15 cellular contexts compared by ENCODE assay signal in the genomic region with DNA sequence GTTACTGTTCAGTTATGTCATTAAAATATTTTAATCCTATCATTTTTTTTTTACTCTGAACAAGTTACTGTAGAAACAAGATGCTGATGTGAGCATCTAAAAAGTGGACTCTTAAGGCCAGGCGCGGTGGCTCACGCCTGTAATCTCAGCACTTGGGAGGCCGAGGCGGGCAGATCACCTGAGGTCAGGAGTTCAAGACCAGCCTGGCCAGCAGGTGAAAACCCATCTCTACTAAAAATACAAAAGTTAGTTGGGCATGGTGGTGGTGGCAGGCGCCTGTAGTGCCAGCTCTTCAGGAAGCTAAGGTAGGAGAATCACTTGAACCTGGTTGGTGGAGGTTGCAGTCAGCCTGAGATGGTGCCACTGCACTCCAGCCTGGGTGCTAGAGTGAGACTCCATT. TPM values are rescaled to one million over a fixed set of nuclear protein-coding genes. Genes with fewer than 3 reads are reported as not detected.
DNase-seq lines count a peak whose midpoint lies in the region; ATAC-seq and TF ChIP-seq lines count a peak whose summit lies in the region.
"Had no signal": no experiment of that assay in that cellular context is flagged by ENCODE, and none has a peak within 500 bp of the region (broad histone marks: within the 10 kb centered on the region; RNA-seq: fewer than 3 reads in every experiment).

No MANE protein-coding gene starts in this region.

- H3K4me2 ChIP-seq in PC-3 (ENCODE audit: low read length) (peak overlapping the region; percentile 8; the same call in 1 of the 2 replicates), neuronal stem cell (ENCODE audit: insufficient read depth, low read length, poor library complexity, severe bottlenecking) (no peak overlapping the region)

- H3K9me2 ChIP-seq in PC-3 (replicated peaks; ENCODE audit: low read length) = no peaks in the 10 kb centered on the region

- no TSS peak for BruUV-seq in PC-3 (replicated peaks; lab: Mats Ljungman, UMichigan)

- no peak overlapping the region for H4K8ac ChIP-seq in neuronal stem cell (ENCODE audit: low read depth, low read length)

- peaks cover 40% of the 10 kb centered on the region for H3K36me3 Mint-ChIP-seq in natural killer cell treated with Interleukin-12 subunit alpha and Interleukin-12 subunit beta and Interleukin-15 and Interleukin-18, amount 100 ng/mL, for 72 hours
- H3K36me3 Mint-ChIP-seq in natural killer cell (peaks cover 18% of the 10 kb centered on the region), glutamatergic neuron (ENCODE audit: unreplicated experiment) (no peaks in the 10 kb centered on the region)

- H2AK5ac ChIP-seq in neuronal stem cell (ENCODE audit: low read depth, low read length) = no peak overlapping the region

- H2AFZ ChIP-seq in PC-3 (ENCODE audit: low read length) = no peak overlapping the region
- no peak overlapping the region for H2AFZ ChIP-seq in neuronal stem cell (ENCODE audit: low read length)

- peaks cover 45 to 60% of the 10 kb centered on the region in 2 donors for H3K4me1 Mint-ChIP-seq in natural killer cell treated with Interleukin-12 subunit alpha and Interleukin-12 subunit beta and Interleukin-15 and Interleukin-18, amount 100 ng/mL, for 72 hours (ENCODE audit: low read depth in 2 of 2)
- H3K4me1 Mint-ChIP-seq in natural killer cell (peaks cover 67 to 69% of the 10 kb centered on the region in 2 donors), glutamatergic neuron (ENCODE audit: low read depth, unreplicated experiment) (peaks cover 8% of the 10 kb centered on the region)

- H4K20me1 ChIP-seq in PC-3 (ENCODE audit: low read length) = peaks cover 24% of the 10 kb centered on the region

- TF ChIP-seq CTCF in natural killer cell (IDR thresholded peaks at IDR 0.05) = no peak
- no peak for TF ChIP-seq CTCF in PC-3 (conservative IDR thresholded peaks at IDR 0.05; ENCODE audit: low read depth, low read length)
- no peak for TF ChIP-seq CTCF in glutamatergic neuron (IDR thresholded peaks at IDR 0.05; ENCODE audit: partially characterized antibody, unreplicated experiment)

- peak overlapping the region; percentile 98 for H3K4me3 Mint-ChIP-seq in natural killer cell treated with Interleukin-12 subunit alpha and Interleukin-12 subunit beta and Interleukin-15 and Interleukin-18, amount 100 ng/mL, for 72 hours
- H3K4me3 Mint-ChIP-seq in natural killer cell = no peak overlapping the region
- H3K4me3 Mint-ChIP-seq in glutamatergic neuron (ENCODE audit: unreplicated experiment) = peak overlapping the region; percentile 64

- no peak overlapping the region for H3K23ac ChIP-seq in neuronal stem cell (ENCODE audit: low read depth, low read length, poor library complexity)

- POLR2A ChIA-PET in PC-3 (lab: Charles Lee; ENCODE audit: unreplicated experiment) = no interaction called here

- H3K27me3 ChIP-seq in PC-3 (ENCODE audit: low read length) = no peaks in the 10 kb centered on the region
- H3K27me3 ChIP-seq in neuronal stem cell (ENCODE audit: control insufficient read depth in 3 of 3, insufficient read depth in 3 of 3, low read depth in 1 of 3, low read length in 3 of 3) = no peaks in the 10 kb centered on the region
- H3K27me3 ChIP-seq: gastroesophageal sphincter, upper lobe of left lung had no signal

- H2BK12ac ChIP-seq in neuronal stem cell (ENCODE audit: low read length) = no peak overlapping the region

- H3K79me1 ChIP-seq in neuronal stem cell (ENCODE audit: low read depth, low read length) = no peaks in the 10 kb centered on the region

- H3K27ac ChIP-seq in PC-3 (ENCODE audit: low read length) (no peak overlapping the region), neuronal stem cell (replicated peaks; ENCODE audit: low read length) (no peak overlapping the region)
- H3K27ac ChIP-seq: gastroesophageal sphincter, prostate gland, upper lobe of left lung had no signal

- no peaks in the 10 kb centered on the region for H3K9me3 Mint-ChIP-seq in natural killer cell treated with Interleukin-12 subunit alpha and Interleukin-12 subunit beta and Interleukin-15 and Interleukin-18, amount 100 ng/mL, for 72 hours
- H3K9me3 Mint-ChIP-seq in natural killer cell (no peaks in the 10 kb centered on the region), glutamatergic neuron (ENCODE audit: unreplicated experiment) (peaks cover 16% of the 10 kb centered on the region)

- CTCF ChIA-PET in PC-3 (lab: Charles Lee) = no interaction called here

- H3K79me2 ChIP-seq in PC-3 (ENCODE audit: low read length) = peaks cover 83% of the 10 kb centered on the region

- intact Hi-C loops in natural killer cell (cut with micrococcal nuclease) (loop anchor here (5.0 to 10.0 kb wide), 2 partner anchors 41 to 1671 kb away; a partner anchor contains a TSS), PC-3 (cut with micrococcal nuclease) (loop anchor here (2.0 kb wide), 1 partner anchor 103 kb away; no protein-coding TSS in a partner anchor)

- H2BK15ac ChIP-seq in neuronal stem cell (ENCODE audit: low read length) = no peak overlapping the region

- H3K36me3 ChIP-seq in PC-3 (ENCODE audit: low read depth, low read length) = peaks cover 54% of the 10 kb centered on the region
- peaks cover 11 to 69% of the 10 kb centered on the region in 2 donors for H3K36me3 ChIP-seq in neuronal stem cell (replicated peaks in 1 of 2; ENCODE audit: control insufficient read depth in 2 of 2, insufficient read depth in 2 of 2, low read length in 2 of 2)

- H2BK5ac ChIP-seq in neuronal stem cell (ENCODE audit: low read length) = no peak overlapping the region

- no peak overlapping the region for H3K4ac ChIP-seq in neuronal stem cell (ENCODE audit: low read length)

- H3K18ac ChIP-seq in neuronal stem cell (ENCODE audit: low read length) = no peak overlapping the region

- H3K9ac ChIP-seq in PC-3 (ENCODE audit: low read length) = peak overlapping the region; percentile 92; the same call in 1 of the 2 replicates
- no peak overlapping the region for H3K9ac ChIP-seq in neuronal stem cell (ENCODE audit: low read depth, low read length, poor library complexity)

- no peak for ATAC-seq in natural killer cell treated with Interleukin-12 subunit alpha and Interleukin-12 subunit beta and Interleukin-15 and Interleukin-18, amount 100 ng/mL, for 72 hours
- no peak for ATAC-seq in natural killer cell
- ATAC-seq in PC-3 = no peak
- ATAC-seq in GM19328 (IDR thresholded peaks at IDR 0.05; ENCODE audit: unreplicated experiment) = no peak
- ATAC-seq: activated CD4-positive, CD25-positive, alpha-beta regulatory T cell treated with anti-CD3 and anti-CD28 coated beads, Interleukin-2, amount 50 U/mL, for 24 hours; gastroesophageal sphincter had no signal

- H4K91ac ChIP-seq in neuronal stem cell (ENCODE audit: low read depth, low read length, poor library complexity) = no peak overlapping the region

- peak overlapping the region; percentile 97 to 99 for H3K27ac Mint-ChIP-seq in natural killer cell treated with Interleukin-12 subunit alpha and Interleukin-12 subunit beta and Interleukin-15 and Interleukin-18, amount 100 ng/mL, for 72 hours
- H3K27ac Mint-ChIP-seq in natural killer cell = peak overlapping the region in 1 of 2 donors; percentile 100
- no peak overlapping the region for H3K27ac Mint-ChIP-seq in glutamatergic neuron (ENCODE audit: unreplicated experiment)
- H3K27ac Mint-ChIP-seq: B cell had no signal

- H3K14ac ChIP-seq in neuronal stem cell (ENCODE audit: low read length) = no peak overlapping the region

- no peak overlapping the region for H2BK120ac ChIP-seq in neuronal stem cell (ENCODE audit: low read depth, low read length)

- DNase-seq in natural killer cell treated with Interleukin-12 subunit alpha and Interleukin-12 subunit beta and Interleukin-15 and Interleukin-18, amount 100 ng/mL, for 72 hours (ENCODE audit: low spot score) = no peak
- DNase-seq in natural killer cell (no peak), PC-3 (no peak), glutamatergic neuron (no peak), NOMO-1 treated with DMSO at 0.1 percent for 48 hours (lab: John Stamatoyannopoulos, UW; ENCODE audit: unreplicated experiment) (no peak), neuronal stem cell (ENCODE audit: low spot score) (no peak), dedifferentiated amniotic fluid mesenchymal stem cell (ENCODE audit: extremely low spot score) (no peak)
- DNase-seq: activated effector memory CD4-positive, alpha-beta T cell treated with Interleukin-2 at 50 U/mL for 16 hours; NCI-H1048; upper lobe of left lung had no signal

- no peaks in the 10 kb centered on the region for H3F3A ChIP-seq in PC-3 (ENCODE audit: low read length, unreplicated experiment)

- H3K9me3 ChIP-seq in PC-3 (ENCODE audit: low read length) (no peaks in the 10 kb centered on the region), neuronal stem cell (replicated peaks in 1 of 2; ENCODE audit: control insufficient read depth in 2 of 2, insufficient read depth in 1 of 2, low read depth in 1 of 2, low read length in 2 of 2) (no peaks in the 10 kb centered on the region)
- H3K9me3 ChIP-seq: gastroesophageal sphincter, prostate gland, upper lobe of left lung had no signal

- no peak overlapping the region for H3K4me3 ChIP-seq in PC-3 (ENCODE audit: low read length)
- no peak overlapping the region for H3K4me3 ChIP-seq in neuronal stem cell (ENCODE audit: low read length in 2 of 2)
- H3K4me3 ChIP-seq: gastroesophageal sphincter, upper lobe of left lung had no signal

- H3K27me3 Mint-ChIP-seq in natural killer cell treated with Interleukin-12 subunit alpha and Interleukin-12 subunit beta and Interleukin-15 and Interleukin-18, amount 100 ng/mL, for 72 hours = no peaks in the 10 kb centered on the region
- H3K27me3 Mint-ChIP-seq in natural killer cell (ENCODE audit: low read depth in 2 of 2) (no peaks in the 10 kb centered on the region), glutamatergic neuron (ENCODE audit: unreplicated experiment) (peaks cover 13% of the 10 kb centered on the region)
- H3K27me3 Mint-ChIP-seq: B cell had no signal

- no CpG with 5 or more reads among the region's 6 CpGs for WGBS in neuronal stem cell (ENCODE audit: extremely low coverage in 2 of 2, insufficient read length in 2 of 2, insufficient replicate concordance in 1 of 2), 2 donors

- H3K4me1 ChIP-seq in PC-3 (ENCODE audit: insufficient read depth, low read length) = peaks cover 17% of the 10 kb centered on the region
- peaks cover 2 to 4% of the 10 kb centered on the region in 2 donors for H3K4me1 ChIP-seq in neuronal stem cell (ENCODE audit: control insufficient read depth in 2 of 2, insufficient read depth in 1 of 2, low read depth in 1 of 2, low read length in 2 of 2)
- H3K4me1 ChIP-seq: prostate gland had no signal

RNA-seq across cellular contexts. Expression of a gene that starts 2.9 kb away (rescaled TPM):
- 100 to 1,000 TPM; 136 to 146 TPM for total RNA-seq in natural killer cell treated with Interleukin-12 subunit alpha and Interleukin-12 subunit beta and Interleukin-15 and Interleukin-18, amount 100 ng/mL, for 72 hours
- 100 to 1,000 TPM; 225 to 245 (median 226) TPM for total RNA-seq in natural killer cell
- total RNA-seq in PC-3 (2014; rRNA removed) = 49.2 and 58.1 TPM in 2 replicates
- 121 TPM for total RNA-seq in glutamatergic neuron (ENCODE audit: unreplicated experiment)
- polyA plus RNA-seq in neuronal stem cell (2013, experiment 1 of 2) = 150 TPM
- polyA plus RNA-seq in neuronal stem cell (2013, experiment 2 of 2) = 162 TPM
